1 cellular context compared by ENCODE assay signal in genomic region chr20:17811605-17811965, GRCh38.
TF ChIP-seq lines count a peak whose summit lies in the region.

No MANE protein-coding gene starts in this region.

TF ChIP-seq in IMR-90, 13 proteins besides CTCF, POLR2A, EP300 and RAD21 (continued from another document):
- TF ChIP-seq USF2 (IDR thresholded peaks at IDR 0.05; ENCODE audit: low read depth, low read length) = no peak
- TF ChIP-seq ELK1 (IDR thresholded peaks at IDR 0.05; ENCODE audit: borderline replicate concordance, low read depth, low read length) = no peak
- no peak for TF ChIP-seq MAZ (IDR thresholded peaks at IDR 0.05; ENCODE audit: borderline replicate concordance, low read depth, low read length)
- TF ChIP-seq MXI1 (IDR thresholded peaks at IDR 0.05; ENCODE audit: borderline replicate concordance, low read depth, low read length) = no peak
- no peak for TF ChIP-seq RFX5 (IDR thresholded peaks at IDR 0.05; ENCODE audit: low read depth, low read length)
- TF ChIP-seq MAFK (IDR thresholded peaks at IDR 0.05; ENCODE audit: low read depth, low read length) = no peak
- TF ChIP-seq CEBPB (IDR thresholded peaks at IDR 0.05; ENCODE audit: low read depth, low read length) = no peak
- TF ChIP-seq RCOR1 (IDR thresholded peaks at IDR 0.05; ENCODE audit: insufficient replicate concordance, low read length) = no peak
TF ChIP-seq in IMR-90: peak in this region for 0.
